Comparison of ENCODE assay signal across 8 cellular contexts in genomic region chr3:38346584-38347410, GRCh38. TPM values are rescaled to one million over a fixed set of nuclear protein-coding genes. Genes with fewer than 3 reads are reported as not detected.
DNase-seq lines count a peak whose midpoint lies in the region; ATAC-seq and TF ChIP-seq lines count a peak whose summit lies in the region.

Gene XYLB, plus strand, starts transcription at chr3:38346785. Its CDS starts 84 bp downstream, at chr3:38346869.

- intact Hi-C loops in testis (cut with DNase I; ENCODE audit: low total_unique reads), result loop anchor here (5.0 kb wide), 1 partner anchor 131 kb away; no protein-coding TSS in a partner anchor

- H3K27ac ChIP-seq in DOHH2 (ENCODE audit: low read depth, low read length) (no peak within 1 kb of the TSS), HUES6 (ENCODE audit: low read depth, low read length) (no peak within 1 kb of the TSS), testis (peak within 1 kb of the TSS in 1 of 2 donors; percentile 43)

- ATAC-seq in GM21515 (IDR thresholded peaks at IDR 0.05; ENCODE audit: unreplicated experiment), result peak; percentile 98
- peak; percentile 99 for ATAC-seq in omental fat pad (ENCODE audit: low FRiP score)

- H3K79me2 ChIP-seq in DOHH2 (ENCODE audit: control insufficient read depth, low read length), result peaks cover 22% of the 10 kb centered on the region

- H3K4me2 ChIP-seq in DOHH2 (ENCODE audit: low read length), result peak within 1 kb of the TSS; percentile 83

- no peaks in the 10 kb centered on the region for H3K27me3 ChIP-seq in DOHH2 (ENCODE audit: control insufficient read depth, low read length)
- peaks cover 14% of the 10 kb centered on the region for H3K27me3 ChIP-seq in HUES6 (ENCODE audit: control insufficient read depth, insufficient read depth, low read length)
- H3K27me3 ChIP-seq in testis, result no peaks in the 10 kb centered on the region

- H3K9me3 ChIP-seq in DOHH2 (ENCODE audit: control insufficient read depth, insufficient read depth, low read length), result no peaks in the 10 kb centered on the region
- peaks cover 3% of the 10 kb centered on the region; the same call in 1 of the 2 replicates for H3K9me3 ChIP-seq in HUES6 (ENCODE audit: control insufficient read depth, insufficient read depth, low read depth, low read length)
- no peaks in the 10 kb centered on the region for H3K9me3 ChIP-seq in testis

- no peak for TF ChIP-seq POLR2A in testis (IDR thresholded peaks at IDR 0.05)

- H3K36me3 ChIP-seq in DOHH2 (ENCODE audit: control insufficient read depth, low read length) (peaks cover 21% of the 10 kb centered on the region), HUES6 (ENCODE audit: control insufficient read depth, insufficient read depth, low read length) (no peaks in the 10 kb centered on the region), testis (ENCODE audit: low read depth, missing control alignments) (no peaks in the 10 kb centered on the region)

- no peaks in the 10 kb centered on the region for H3F3A ChIP-seq in DOHH2 (ENCODE audit: control insufficient read depth, insufficient read depth)

- H3K4me1 ChIP-seq in DOHH2 (ENCODE audit: control insufficient read depth, low read length) (peaks cover 20% of the 10 kb centered on the region), HUES6 (ENCODE audit: control insufficient read depth, insufficient read depth, low read length) (no peaks in the 10 kb centered on the region), testis (peaks cover 7% of the 10 kb centered on the region)

- H4K20me1 ChIP-seq in DOHH2 (ENCODE audit: control insufficient read depth, insufficient read depth, low read depth, low read length), result no peaks in the 10 kb centered on the region

- DNase-seq in SIG-M5 (lab: John Stamatoyannopoulos, UW) (peak; percentile 40), globus pallidus (ENCODE audit: low spot score) (peak; percentile 78), omental fat pad (ENCODE audit: low spot score) (peak; percentile 59), testis (peak; percentile 91)
- DNase-seq in activated gamma-delta T cell treated with anti-CD3 and anti-CD28 coated beads, Interleukin-2, amount 50 U/mL, for 16 hours (ENCODE audit: low read depth), result peak; percentile 50

- peak within 1 kb of the TSS; percentile 21 for H3K9ac ChIP-seq in HUES6 (ENCODE audit: low read length)

- peak within 1 kb of the TSS; percentile 85 for H3K4me3 ChIP-seq in DOHH2 (ENCODE audit: low read length)
- H3K4me3 ChIP-seq in HUES6 (ENCODE audit: low read depth, low read length), result peak within 1 kb of the TSS; percentile 77
- H3K4me3 ChIP-seq in testis, result peak within 1 kb of the TSS; percentile 72 to 74

- TF ChIP-seq CTCF in DOHH2 (IDR thresholded peaks at IDR 0.05; ENCODE audit: low read depth, low read length, poor library complexity, severe bottlenecking) (peak; percentile 64), omental fat pad (IDR thresholded peaks at IDR 0.05) (peak in 1 of 3 donors; percentile 59), testis (IDR thresholded peaks at IDR 0.05) (peak; percentile 83 to 91 (median 84))

- 0 to 2% methylated on average over 7 to 37 of the region's 86 CpGs for WGBS in testis, 2 donors

- no peaks in the 10 kb centered on the region for H3K9me2 ChIP-seq in DOHH2 (replicated peaks; ENCODE audit: control insufficient read depth, low read length)

RNA-seq across cellular contexts. Expression of gene XYLB, which starts in this region (rescaled TPM):
- total RNA-seq in omental fat pad (1 to 10 TPM; 2.1 to 4.1 (median 3.3) TPM), testis (10 to 100 TPM in 1 of 2 donors, 1 to 10 TPM in 1; 5.9 to 12.4 TPM)
- polyA plus RNA-seq in testis (ENCODE audit: insufficient read depth, low read depth, low replicate concordance), result 1.7 TPM

Comparison
In these comparisons a context has a peak if more than half of its experiments do, and no peak if none do; other contexts are left out.
1. DNase-seq: peak in every context shown above with its lines; median percentile 91 in testis; 78 in globus pallidus; 59 in omental fat pad; 50 in activated gamma-delta T cell treated with anti-CD3 and anti-CD28 coated beads, Interleukin-2, amount 50 U/mL, for 16 hours; 40 in SIG-M5.